ENCODE assay signal across 31 cellular contexts in the genomic region with DNA sequence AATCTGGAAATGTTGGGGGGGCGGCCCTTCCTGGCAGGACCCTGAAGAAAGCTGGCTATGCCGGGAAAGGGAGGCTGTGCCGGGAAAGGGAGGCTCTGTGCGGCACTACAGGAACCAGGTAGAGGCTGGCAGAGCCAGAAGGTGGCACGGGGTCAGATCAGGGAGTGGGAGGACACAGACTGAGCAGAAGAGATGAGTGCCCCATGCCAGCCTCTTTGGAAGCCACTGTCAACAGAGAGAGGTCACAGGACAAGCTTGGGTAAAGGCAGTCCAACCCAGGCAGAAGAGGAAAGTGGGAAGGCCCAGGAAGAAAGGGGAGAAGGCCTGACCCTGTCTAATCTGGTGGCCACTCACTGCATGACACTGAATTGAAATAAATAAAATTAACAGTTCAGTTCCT. TPM values are rescaled to one million over a fixed set of nuclear protein-coding genes. Genes with fewer than 3 reads are reported as not detected.
DNase-seq lines count a peak whose midpoint lies in the region; FAIRE-seq and TF ChIP-seq lines count a peak whose summit lies in the region.
"Had no signal": no experiment of that assay in that cellular context is flagged by ENCODE, and none has a peak within 500 bp of the region (broad histone marks: within the 10 kb centered on the region; RNA-seq: fewer than 3 reads in every experiment).

No MANE protein-coding gene starts in this region.

- H3K27me3 ChIP-seq in Caco-2 (replicated peaks; ENCODE audit: control insufficient read depth, insufficient read depth, low read length) (no peaks in the 10 kb centered on the region), OCI-LY1 (ENCODE audit: insufficient read depth, low read length) (no peaks in the 10 kb centered on the region), trophoblast cell (ENCODE audit: insufficient read depth, low read length) (no peaks in the 10 kb centered on the region), small intestine (ENCODE audit: control insufficient read depth in 2 of 2, insufficient read depth in 2 of 2, low read length in 2 of 2) (no peaks in the 10 kb centered on the region)
- H3K27me3 ChIP-seq: brain microvascular endothelial cell, dorsolateral prefrontal cortex, neutrophil, transverse colon had no signal

- H3K9me3 ChIP-seq in Caco-2: no peaks in the 10 kb centered on the region
- no peaks in the 10 kb centered on the region for H3K9me3 ChIP-seq in OCI-LY1 (ENCODE audit: low read length)
- H3K9me3 ChIP-seq in trophoblast cell (ENCODE audit: insufficient read depth, low read depth, low read length): no peaks in the 10 kb centered on the region
- no peaks in the 10 kb centered on the region for H3K9me3 ChIP-seq in small intestine (ENCODE audit: control insufficient read depth, low read depth)
- H3K9me3 ChIP-seq: neutrophil, transverse colon had no signal

- no peak overlapping the region for H3K9ac ChIP-seq in OCI-LY1 (ENCODE audit: low read length)
- H3K9ac ChIP-seq in trophoblast cell (ENCODE audit: low read length): no peak overlapping the region
- H3K9ac ChIP-seq: GM23248 had no signal

- no peaks in the 10 kb centered on the region for H3F3A ChIP-seq in OCI-LY1 (ENCODE audit: insufficient read depth, low read length)

- H3K4me3 Mint-ChIP-seq in Caco-2 (ENCODE audit: unreplicated experiment) (no peak overlapping the region), nephron progenitor cell (no peak overlapping the region)
- H3K4me3 Mint-ChIP-seq: CD14-positive monocyte; T-helper 1 cell treated with Interleukin-12 subunit alpha and Interleukin-12 subunit beta and Interleukin-4 antibody, amounts not matched to agents 30 μg/mL and 1 μg/mL, for 36 hours had no signal

- no peak overlapping the region for H4K8ac ChIP-seq in trophoblast cell (ENCODE audit: low read depth, low read length)

- H2BK5ac ChIP-seq in trophoblast cell (ENCODE audit: low read depth, low read length, poor library complexity): no peak overlapping the region

- H3K4me3 ChIP-seq in Caco-2 (ENCODE audit: low read depth, low read length) (no peak overlapping the region), OCI-LY1 (ENCODE audit: low read depth, low read length, poor library complexity, severe bottlenecking) (no peak overlapping the region), trophoblast cell (ENCODE audit: low read depth, low read length) (no peak overlapping the region), small intestine (ENCODE audit: low read depth in 1 of 2, low read length in 2 of 2) (no peak overlapping the region)
- H3K4me3 ChIP-seq: dorsolateral prefrontal cortex, GM23248, transverse colon had no signal

- H3K27me3 Mint-ChIP-seq in Caco-2 (ENCODE audit: insufficient read depth, unreplicated experiment) (no peaks in the 10 kb centered on the region), nephron progenitor cell (ENCODE audit: low read depth, poor library complexity) (no peaks in the 10 kb centered on the region)

- H4K12ac ChIP-seq in trophoblast cell (ENCODE audit: low read depth, low read length): no peak overlapping the region

- H3K27ac ChIP-seq in OCI-LY1 (ENCODE audit: low read depth, low read length, poor library complexity, severe bottlenecking): peak overlapping the region; percentile 89
- H3K27ac ChIP-seq in epithelial cell of prostate: peak overlapping the region; percentile 93
- H3K27ac ChIP-seq in trophoblast cell (ENCODE audit: low read depth, low read length): no peak overlapping the region
- no peak overlapping the region for H3K27ac ChIP-seq in small intestine (ENCODE audit: low read depth in 1 of 2, low read length in 1 of 2)
- H3K27ac ChIP-seq: brain microvascular endothelial cell, GM23248, neutrophil had no signal

- BruUV-seq in Caco-2 (replicated peaks; lab: Mats Ljungman, UMichigan): no TSS peak

- no peaks in the 10 kb centered on the region for H3K9me3 Mint-ChIP-seq in Caco-2 (ENCODE audit: unreplicated experiment)
- H3K9me3 Mint-ChIP-seq in nephron progenitor cell: no peaks in the 10 kb centered on the region
- H3K9me3 Mint-ChIP-seq: activated T-helper 2 cell treated with anti-CD3 and anti-CD28 coated beads, Interferon-gamma antibody, Interleukin-2, Interleukin-4, amounts not matched to agents 10 μg/mL and 5 μg/mL and 100 μg/mL, durations not matched to agents 14 hours and 24 hours and 36 hours; CD14-positive monocyte; T-helper 1 cell treated with Interleukin-12 subunit alpha and Interleukin-12 subunit beta and Interleukin-4 antibody, amounts not matched to agents 30 μg/mL and 1 μg/mL, for 36 hours had no signal

- no peak overlapping the region for H2BK120ac ChIP-seq in trophoblast cell (ENCODE audit: insufficient read depth, low read length, poor library complexity)

- CTCF ChIA-PET in Caco-2 (lab: Charles Lee): interaction anchor here (1.4 kb wide), 1 partner anchor 14 kb away, joined by 3 read pairs; no protein-coding TSS in a partner anchor

- no peak overlapping the region for H3K4ac ChIP-seq in trophoblast cell (ENCODE audit: low read depth, low read length)

- H3K36me3 ChIP-seq in Caco-2 (ENCODE audit: control insufficient read depth, insufficient read depth, low read length) (peaks cover 1% of the 10 kb centered on the region; the same call in 1 of the 2 replicates), OCI-LY1 (ENCODE audit: insufficient read depth, low read length) (peaks cover 34% of the 10 kb centered on the region; the same call in 1 of the 2 replicates), trophoblast cell (ENCODE audit: control insufficient read depth in 1 of 2, insufficient read depth in 2 of 2, low read length in 2 of 2) (peaks cover 59 to 62% of the 10 kb centered on the region in 2 experiments), small intestine (ENCODE audit: control insufficient read depth in 2 of 2, insufficient read depth in 2 of 2, low read length in 2 of 2) (peaks cover 7 to 10% of the 10 kb centered on the region in 2 donors)

- FAIRE-seq in small intestine (lab: Jason Lieb, UNC): no peak
- FAIRE-seq: endothelial cell of umbilical vein, TTC549 had no signal

- H3K4me2 ChIP-seq in OCI-LY1 (ENCODE audit: low read length): no peak overlapping the region
- no peak overlapping the region for H3K4me2 ChIP-seq in trophoblast cell (ENCODE audit: low read length)

- H4K91ac ChIP-seq in trophoblast cell (ENCODE audit: low read depth, low read length): no peak overlapping the region

- TF ChIP-seq CTCF in Caco-2 (IDR thresholded peaks at IDR 0.05; ENCODE audit: insufficient read depth in 1 of 2, low read depth in 1 of 2, low read length in 1 of 2, severe bottlenecking in 1 of 2, unreplicated experiment in 1 of 2) (no peak), OCI-LY1 (IDR thresholded peaks at IDR 0.05; ENCODE audit: low read length) (no peak), nephron progenitor cell (IDR thresholded peaks at IDR 0.05) (no peak)

- no CpG with 5 or more reads among the region's 5 CpGs for WGBS in trophoblast cell (ENCODE audit: extremely low coverage, insufficient coverage, insufficient read length)
- WGBS in small intestine, 3 donors: 88 to 94% (median 94%) methylated on average over 5 of the region's 5 CpGs

- DNase-seq in Caco-2: no peak
- no peak for DNase-seq in epithelial cell of prostate (ENCODE audit: low read depth, low spot score)
- no peak for DNase-seq in nephron progenitor cell
- no peak for DNase-seq in DMS79 treated with DMSO at 0.1 percent for 48 hours (lab: John Stamatoyannopoulos, UW)
- DNase-seq in trophoblast cell: no peak
- no peak for DNase-seq in small intestine
- no peak for DNase-seq in NCI-H526 (lab: John Stamatoyannopoulos, UW)
- DNase-seq: activated CD4-positive, alpha-beta T cell treated with anti-CD3 and anti-CD28 coated beads, Interleukin-2, amount 50 U/mL, for 48 hours; activated CD4-positive, CD25-positive, alpha-beta regulatory T cell treated with anti-CD3 and anti-CD28 coated beads, Interleukin-2, amount 50 U/mL, for 72 hours; activated CD8-positive, alpha-beta memory T cell treated with anti-CD3 and anti-CD28 coated beads, Interleukin-2, amount 50 U/mL, for 48 hours; activated naive CD4-positive, alpha-beta T cell treated with anti-CD3 and anti-CD28 coated beads, Interleukin-2, amount 50 U/mL, for 16 hours; brain microvascular endothelial cell; Calu3; DND-41; dorsolateral prefrontal cortex; GM23248; hippocampal formation; NCI-H1436 treated with DMSO at 0.1 percent for 48 hours; NCI-H748 treated with DMSO at 0.1 percent for 48 hours; RPMI8226; stimulated activated CD4-positive, alpha-beta T cell treated with anti-CD3 and anti-CD28 coated beads, Interleukin-12 subunit alpha, Interleukin-12 subunit beta, amount 100 ng/mL, for 4 hours; stimulated activated CD4-positive, alpha-beta T cell treated with anti-CD3 and anti-CD28 coated beads, Interleukin-2, amount 100 ng/mL, for 48 hours; transverse colon had no signal

- H2BK12ac ChIP-seq in trophoblast cell (ENCODE audit: low read length): no peak overlapping the region

- intact Hi-C loops in Caco-2 (cut with micrococcal nuclease; ENCODE audit: unreplicated experiment): no loop called here

- H4K20me1 ChIP-seq in OCI-LY1 (ENCODE audit: insufficient read depth, low read length): no peaks in the 10 kb centered on the region

- H3K14ac ChIP-seq in trophoblast cell (ENCODE audit: low read length): no peak overlapping the region

- no peak overlapping the region for H3K23ac ChIP-seq in trophoblast cell (ENCODE audit: low read length)

- H3K79me1 ChIP-seq in trophoblast cell (ENCODE audit: low read length): no peaks in the 10 kb centered on the region

- H3K79me2 ChIP-seq in OCI-LY1 (ENCODE audit: insufficient read depth, low read length): no peaks in the 10 kb centered on the region
- no peaks in the 10 kb centered on the region for H3K79me2 ChIP-seq in trophoblast cell (ENCODE audit: control insufficient read depth, insufficient read depth, low read length, poor library complexity)

- no peak overlapping the region for H2AFZ ChIP-seq in OCI-LY1 (ENCODE audit: low read length)
- no peak overlapping the region for H2AFZ ChIP-seq in trophoblast cell (ENCODE audit: insufficient read depth, low read length, poor library complexity)
- H2AFZ ChIP-seq: GM23248 had no signal

- no peaks in the 10 kb centered on the region for H3K4me1 Mint-ChIP-seq in Caco-2 (ENCODE audit: low read depth, unreplicated experiment)
- peaks cover 20% of the 10 kb centered on the region for H3K4me1 Mint-ChIP-seq in nephron progenitor cell

- H3K18ac ChIP-seq in trophoblast cell (ENCODE audit: low read length): no peak overlapping the region

- POLR2A ChIA-PET in Caco-2 (lab: Charles Lee): no interaction called here

- H3K9me2 ChIP-seq in OCI-LY1 (ENCODE audit: low read depth, low read length): no peaks in the 10 kb centered on the region

- H3K36me3 Mint-ChIP-seq in Caco-2 (ENCODE audit: insufficient read depth, unreplicated experiment) (peaks cover 37% of the 10 kb centered on the region), nephron progenitor cell (ENCODE audit: low read depth) (peaks cover 8% of the 10 kb centered on the region)

- no peak overlapping the region for H2AK5ac ChIP-seq in trophoblast cell (ENCODE audit: low read length)

- H3K4me1 ChIP-seq in Caco-2 (no peaks in the 10 kb centered on the region), OCI-LY1 (ENCODE audit: insufficient read depth, low read length, severe bottlenecking) (peaks cover 31% of the 10 kb centered on the region), trophoblast cell (ENCODE audit: control insufficient read depth in 1 of 2, insufficient read depth in 2 of 2, low read length in 2 of 2) (peaks cover 0 to 3% of the 10 kb centered on the region in 2 experiments), small intestine (ENCODE audit: control insufficient read depth in 2 of 2, insufficient read depth in 1 of 2, low read depth in 1 of 2, low read length in 1 of 2) (peaks cover 0 to 2% of the 10 kb centered on the region in 2 donors)

- H3K27ac Mint-ChIP-seq in Caco-2 (ENCODE audit: unreplicated experiment) (peak overlapping the region; percentile 59), nephron progenitor cell (peak overlapping the region; percentile 75)
- H3K27ac Mint-ChIP-seq: T-helper 1 cell treated with Interleukin-12 subunit alpha and Interleukin-12 subunit beta and Interleukin-4 antibody, amounts not matched to agents 30 μg/mL and 1 μg/mL, for 36 hours had no signal

RNA-seq across cellular contexts. Expression of a gene that starts 1.5 kb away (rescaled TPM):
- 0.91 and 1.3 TPM in 2 replicates for total RNA-seq in Caco-2 (2022)
- 0.10 and 0.14 TPM in 2 replicates for polyA plus RNA-seq in trophoblast cell (2013)
- under 1 TPM in 2 of 3 donors, not detected in 1; 0.88 to 0.89 TPM for polyA plus RNA-seq in small intestine
- total RNA-seq: GM23248, LHCN-M2 had no signal

RNA-seq across cellular contexts. Expression of a gene that starts 7.4 kb away (rescaled TPM):
- total RNA-seq in Caco-2 (2022): 54.4 and 59.2 TPM in 2 replicates
- polyA plus RNA-seq in trophoblast cell (2013): 10.9 and 11.6 TPM in 2 replicates
- 100 to 1,000 TPM in 2 of 3 donors, 10 to 100 TPM in 1; 96.7 to 150 (median 145) TPM for polyA plus RNA-seq in small intestine

RNA-seq across cellular contexts. Expression of a gene that starts 16.2 kb away (rescaled TPM):
- total RNA-seq in Caco-2 (2022): 46.3 and 48.0 TPM in 2 replicates
- polyA plus RNA-seq in trophoblast cell (2013): 11.0 and 11.2 TPM in 2 replicates
- polyA plus RNA-seq in small intestine: 10 to 100 TPM; 36.6 to 80.8 (median 68.7) TPM

RNA-seq across cellular contexts. Expression of a gene that starts 35.6 kb away (rescaled TPM):
- total RNA-seq in Caco-2 (2022): 26.7 and 26.9 TPM in 2 replicates
- 13.1 and 14.9 TPM in 2 replicates for polyA plus RNA-seq in trophoblast cell (2013)
- 10 to 100 TPM; 28.8 to 94.6 (median 59.4) TPM for polyA plus RNA-seq in small intestine

RNA-seq across cellular contexts. Expression of a gene that starts 36.0 kb away (rescaled TPM):
- 26.3 and 30.1 TPM in 2 replicates for total RNA-seq in Caco-2 (2022)
- 42.8 and 44.7 TPM in 2 replicates for polyA plus RNA-seq in trophoblast cell (2013)
- 10 to 100 TPM; 54.5 to 95.9 (median 63.8) TPM for polyA plus RNA-seq in small intestine

Comparison
In these comparisons a context has a peak if more than half of its experiments do, and no peak if none do; other contexts are left out.
1. H3K27ac ChIP-seq: peak in OCI-LY1 (single experiment) and epithelial cell of prostate (single experiment); none in trophoblast cell (single experiment) and small intestine (0 of 2).